12 cellular contexts compared by ENCODE assay signal in genomic region chr6:28978137-28978491, GRCh38. TPM values are rescaled to one million over a fixed set of nuclear protein-coding genes. Genes with fewer than 3 reads are reported as not detected.
DNase-seq lines count a peak whose midpoint lies in the region; ATAC-seq and TF ChIP-seq lines count a peak whose summit lies in the region.
"Had no signal": no experiment of that assay in that cellular context is flagged by ENCODE, and none has a peak within 500 bp of the region (broad histone marks: within the 10 kb centered on the region; RNA-seq: fewer than 3 reads in every experiment).

No MANE protein-coding gene starts in this region.

- peaks cover 0 to 6% (median 0%) of the 10 kb centered on the region in 4 donors for H3K4me1 ChIP-seq in Peyer's patch
- H3K4me1 ChIP-seq: psoas muscle had no signal

- TF ChIP-seq CTCF in Peyer's patch (IDR thresholded peaks at IDR 0.05), result no peak

- H3K27me3 ChIP-seq in Peyer's patch, result no peaks in the 10 kb centered on the region

- H3K36me3 ChIP-seq in Peyer's patch, result no peaks in the 10 kb centered on the region

- DNase-seq in stimulated activated naive CD8-positive, alpha-beta T cell treated with anti-CD3 and anti-CD28 coated beads, Interleukin-15, Interleukin-2, amounts not matched to agents 100 U/mL and 50 U/mL, for 24 hours, result no peak
- DNase-seq in kidney tubule cell (ENCODE audit: low spot score), result peak; percentile 8
- DNase-seq in Peyer's patch, result no peak
- no peak for DNase-seq in NCI-H128 (lab: John Stamatoyannopoulos, UW; ENCODE audit: unreplicated experiment)
- no peak for DNase-seq in Right ventricle myocardium inferior (ENCODE audit: missing footprints)
- DNase-seq: HCEC 1CT, NCI-H1417 treated with DMSO at 0.1 percent for 48 hours, SHP77 had no signal

- peaks cover 48% of the 10 kb centered on the region for H3K4me1 Mint-ChIP-seq in stimulated activated naive CD8-positive, alpha-beta T cell treated with anti-CD3 and anti-CD28 coated beads, Interleukin-15, Interleukin-2, amounts not matched to agents 100 ng/mL and 50 ng/mL, for 24 hours (ENCODE audit: low read depth)
- peaks cover 30% of the 10 kb centered on the region for H3K4me1 Mint-ChIP-seq in activated T-helper 17 cell treated with anti-CD3 and anti-CD28 coated beads, Interleukin-2, amount 50 U/mL, for 72 hours

- H3K27ac ChIP-seq in Peyer's patch, result no peak overlapping the region
- H3K27ac ChIP-seq: psoas muscle had no signal

- no peak overlapping the region for H3K27ac Mint-ChIP-seq in stimulated activated naive CD8-positive, alpha-beta T cell treated with anti-CD3 and anti-CD28 coated beads, Interleukin-15, Interleukin-2, amounts not matched to agents 100 ng/mL and 50 ng/mL, for 24 hours
- H3K27ac Mint-ChIP-seq in activated T-helper 17 cell treated with anti-CD3 and anti-CD28 coated beads, Interleukin-2, amount 50 U/mL, for 72 hours, result no peak overlapping the region

- H3K9me3 ChIP-seq in Peyer's patch, result no peaks in the 10 kb centered on the region
- H3K9me3 ChIP-seq: psoas muscle had no signal

- intact Hi-C loops in Right ventricle myocardium inferior (cut with DNase I), result no loop called here

- no peak for TF ChIP-seq POLR2A in Peyer's patch (IDR thresholded peaks at IDR 0.05)

- peaks cover 8% of the 10 kb centered on the region for H3K36me3 Mint-ChIP-seq in stimulated activated naive CD8-positive, alpha-beta T cell treated with anti-CD3 and anti-CD28 coated beads, Interleukin-15, Interleukin-2, amounts not matched to agents 100 ng/mL and 50 ng/mL, for 24 hours (ENCODE audit: low read depth)
- H3K36me3 Mint-ChIP-seq in activated T-helper 17 cell treated with anti-CD3 and anti-CD28 coated beads, Interleukin-2, amount 50 U/mL, for 72 hours (ENCODE audit: low read depth), result peaks cover 16% of the 10 kb centered on the region

- peak overlapping the region; percentile 75 for H3K4me3 Mint-ChIP-seq in stimulated activated naive CD8-positive, alpha-beta T cell treated with anti-CD3 and anti-CD28 coated beads, Interleukin-15, Interleukin-2, amounts not matched to agents 100 ng/mL and 50 ng/mL, for 24 hours
- peak overlapping the region; percentile 76 for H3K4me3 Mint-ChIP-seq in activated T-helper 17 cell treated with anti-CD3 and anti-CD28 coated beads, Interleukin-2, amount 50 U/mL, for 72 hours

- no peak for ATAC-seq in stimulated activated naive CD8-positive, alpha-beta T cell treated with anti-CD3 and anti-CD28 coated beads, Interleukin-15, Interleukin-2, amounts not matched to agents 100 U/mL and 50 U/mL, for 24 hours
- no peak for ATAC-seq in activated T-helper 17 cell treated with anti-CD3 and anti-CD28 coated beads, Interleukin-2, amount 50 U/mL, for 72 hours (replicated peaks)
- no peak for ATAC-seq in HG02798 (IDR thresholded peaks at IDR 0.05; ENCODE audit: poor library complexity, unreplicated experiment)
- no peak for ATAC-seq in Right ventricle myocardium inferior
- ATAC-seq: psoas muscle had no signal

- no peak overlapping the region for H3K4me3 ChIP-seq in Peyer's patch

- H3K9me3 Mint-ChIP-seq in stimulated activated naive CD8-positive, alpha-beta T cell treated with anti-CD3 and anti-CD28 coated beads, Interleukin-15, Interleukin-2, amounts not matched to agents 100 ng/mL and 50 ng/mL, for 24 hours, result no peaks in the 10 kb centered on the region
- no peaks in the 10 kb centered on the region for H3K9me3 Mint-ChIP-seq in activated T-helper 17 cell treated with anti-CD3 and anti-CD28 coated beads, Interleukin-2, amount 50 U/mL, for 72 hours

- H3K27me3 Mint-ChIP-seq in stimulated activated naive CD8-positive, alpha-beta T cell treated with anti-CD3 and anti-CD28 coated beads, Interleukin-15, Interleukin-2, amounts not matched to agents 100 ng/mL and 50 ng/mL, for 24 hours, result peaks cover 54% of the 10 kb centered on the region
- H3K27me3 Mint-ChIP-seq in activated T-helper 17 cell treated with anti-CD3 and anti-CD28 coated beads, Interleukin-2, amount 50 U/mL, for 72 hours, result peaks cover 16% of the 10 kb centered on the region

RNA-seq across cellular contexts. Expression of gene ZNF311, which starts 27.0 kb away (rescaled TPM):
- total RNA-seq in activated T-helper 17 cell treated with anti-CD3 and anti-CD28 coated beads, Interleukin-2, amount 50 U/mL, for 72 hours, result under 1 TPM; 0.35 to 0.71 TPM
- total RNA-seq in Peyer's patch (1 to 10 TPM in 3 of 4 donors, not detected in 1; 1.2 to 1.4 (median 1.3) TPM), Right ventricle myocardium inferior (0.35 TPM)

RNA-seq across cellular contexts. Expression of gene TRIM27, which starts 54.3 kb away (rescaled TPM):
- 10 to 100 TPM; 34.4 to 51.2 TPM for total RNA-seq in activated T-helper 17 cell treated with anti-CD3 and anti-CD28 coated beads, Interleukin-2, amount 50 U/mL, for 72 hours
- total RNA-seq in Peyer's patch (10 to 100 TPM; 52.2 to 71.4 (median 64.2) TPM), Right ventricle myocardium inferior (18.5 TPM)
